ENCODE assay signal across 8 cellular contexts in the genomic region with DNA sequence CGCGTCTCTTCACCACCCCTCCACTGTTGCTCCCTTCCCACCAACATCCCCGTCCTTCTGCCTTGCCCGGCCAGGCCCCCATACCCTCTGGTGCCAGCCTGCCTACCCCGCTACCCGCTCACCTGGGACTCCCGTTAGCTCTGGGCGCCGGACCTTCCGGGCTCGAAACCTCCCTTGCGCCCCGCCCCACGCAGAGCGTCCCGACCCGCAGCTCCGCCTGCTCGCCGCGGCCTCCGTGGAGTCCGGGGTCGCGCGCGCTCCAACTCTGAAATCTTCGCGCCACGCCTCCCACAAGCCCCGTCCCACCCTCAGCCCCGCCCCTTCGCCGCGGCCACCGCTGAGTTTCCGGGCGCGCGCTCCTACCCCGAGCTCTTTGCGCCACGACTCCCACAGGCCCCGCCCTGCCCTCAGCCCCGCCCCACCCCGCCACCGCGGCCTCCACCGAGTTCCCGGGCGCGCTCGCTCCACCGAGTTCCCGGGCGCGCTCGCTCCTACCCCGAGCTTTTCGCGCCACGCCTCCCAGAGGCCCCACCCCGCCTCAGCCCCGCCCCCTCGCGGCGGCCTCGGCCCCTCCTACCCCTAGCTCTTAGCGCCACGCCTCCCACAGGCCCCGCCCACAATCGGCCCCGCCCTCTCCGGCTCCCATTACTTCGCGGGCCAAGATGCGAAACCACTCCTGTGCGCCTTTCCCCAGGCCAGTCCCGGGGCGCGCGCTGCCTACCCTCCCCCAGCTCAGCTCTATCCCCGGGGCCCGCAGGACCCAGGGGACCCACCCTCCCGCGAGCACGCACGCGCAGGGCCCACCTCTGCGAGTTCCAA. TPM values are rescaled to one million over a fixed set of nuclear protein-coding genes. Genes with fewer than 3 reads are reported as not detected.
A peak's percentile ranks its signal among the peaks of the same experiment; 100 is the strongest.
DNase-seq lines count a peak whose midpoint lies in the region; ATAC-seq and TF ChIP-seq lines count a peak whose summit lies in the region.

Gene IFT25 (minus strand): TSS at position 267 of the 819 bp plus-strand sequence. CDS start 5,617 bp downstream, outside the sequence.

- TF ChIP-seq POLR2A in GM19193 (IDR thresholded peaks at IDR 0.05; ENCODE audit: extremely low read depth, insufficient read depth, insufficient read length) = peak; percentile 81

- DNase-seq in Ammon's horn (ENCODE audit: low spot score) (peak; percentile 97), NCI-H460 (ENCODE audit: extremely low read depth, low read depth) (peak; percentile 89), cerebellum (ENCODE audit: low spot score) (peak; percentile 97), kidney glomerular epithelial cell (lab: John Stamatoyannopoulos, UW) (peak; percentile 89)
- peak; percentile 98 for DNase-seq in activated CD4-positive, alpha-beta T cell treated with anti-CD3 and anti-CD28 coated beads for 24 hours (ENCODE audit: low read depth in 2 of 2)
- DNase-seq in stimulated activated CD4-positive, alpha-beta T cell treated with anti-CD3 and anti-CD28 coated beads, Interleukin-15, amount 100 ng/mL, for 48 hours (ENCODE audit: low read depth in 2 of 2) = peak; percentile 95 to 97

- peak; percentile 73 for ATAC-seq in HG03432 (IDR thresholded peaks at IDR 0.05; ENCODE audit: unreplicated experiment)

RNA-seq across cellular contexts. Expression of gene IFT25, which starts in this region (rescaled TPM):
- total RNA-seq in NCI-H460 (2014; rRNA removed; shearing (Covaris generic)) = 25.9 and 32.6 TPM in 2 replicates
- 27.4 and 33.2 TPM in 2 replicates for polyA plus RNA-seq in NCI-H460 (2014; cell fraction: nucleus; rRNA removed)
- total RNA-seq in cerebellum = 42.2 TPM

Comparison
In these comparisons a context has a peak if more than half of its experiments do, and no peak if none do; other contexts are left out.
1. Peak in every context shown above with its lines: DNase-seq and ATAC-seq.